In the genomic region with DNA sequence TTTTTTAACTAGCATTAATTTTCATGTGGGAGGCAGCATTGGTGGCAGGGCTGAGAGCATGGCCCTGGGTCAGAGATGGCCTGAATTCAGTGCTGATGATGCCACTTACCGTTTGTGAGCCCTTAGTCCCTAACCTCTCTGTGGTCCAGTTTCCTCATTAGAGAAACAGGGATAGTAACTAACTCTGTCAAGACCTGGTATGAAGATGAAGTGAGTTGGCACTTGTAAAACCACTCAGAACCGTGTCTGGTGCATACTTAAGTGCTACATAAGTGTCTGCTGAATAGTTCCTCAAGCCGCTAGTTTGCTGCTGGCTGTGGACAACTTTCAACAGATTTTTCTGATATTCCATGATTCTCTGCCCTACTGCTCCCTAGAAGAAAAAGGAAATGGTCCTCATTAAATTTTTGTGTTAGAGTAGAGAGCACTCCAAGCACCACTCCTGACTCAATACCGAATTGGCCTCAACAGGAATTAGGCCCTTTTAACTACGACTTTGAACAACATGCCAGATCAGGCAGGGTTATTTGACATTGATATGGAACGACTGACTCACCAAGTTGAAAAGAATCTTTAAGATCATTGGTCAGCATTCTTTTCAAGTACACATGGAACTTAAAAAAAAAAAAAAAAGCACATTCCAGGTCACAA, we compare ENCODE assay signal across 22 cellular contexts.
DNase-seq lines count a peak whose midpoint lies in the region; ATAC-seq, FAIRE-seq and TF ChIP-seq lines count a peak whose summit lies in the region.
"Had no signal": no experiment of that assay in that cellular context is flagged by ENCODE, and none has a peak within 500 bp of the region (broad histone marks: within the 10 kb centered on the region; RNA-seq: fewer than 3 reads in every experiment).

No MANE protein-coding gene starts in this region.

- H3K14ac ChIP-seq in mesenchymal stem cell (ENCODE audit: low read length in 2 of 2), result no peak overlapping the region

- no peak overlapping the region for H3K9ac ChIP-seq in mesenchymal stem cell (ENCODE audit: low read length)

- no peak overlapping the region for H2BK5ac ChIP-seq in mesenchymal stem cell (ENCODE audit: low read depth, low read length, poor library complexity, severe bottlenecking)

- WGBS in mesenchymal stem cell, result 58% methylated on average over 6 of the region's 6 CpGs

- FAIRE-seq in bronchial epithelial cell (lab: Jason Lieb, UNC), result no peak
- FAIRE-seq: A204.1, GM19239, RCC 7860 had no signal

- no peaks in the 10 kb centered on the region for H3K9me3 ChIP-seq in mesenchymal stem cell (ENCODE audit: control insufficient read depth, low read length)
- H3K9me3 ChIP-seq: MG63, prostate gland had no signal

- no peak overlapping the region for H2BK120ac ChIP-seq in mesenchymal stem cell (ENCODE audit: low read depth, low read length)

- H2AK5ac ChIP-seq in mesenchymal stem cell (ENCODE audit: low read length, severe bottlenecking), result no peak overlapping the region

- no peaks in the 10 kb centered on the region for H3K36me3 ChIP-seq in bronchial epithelial cell (ENCODE audit: control insufficient read depth, insufficient read depth, low read length)
- H3K36me3 ChIP-seq in mesenchymal stem cell (ENCODE audit: control insufficient read depth in 1 of 2, insufficient read depth in 2 of 2, low read depth in 1 of 2, low read length in 2 of 2), result no peaks in the 10 kb centered on the region
- H3K36me3 ChIP-seq: MG63, prostate gland had no signal

- no peak overlapping the region for H3K18ac ChIP-seq in mesenchymal stem cell (ENCODE audit: low read depth in 1 of 2, low read length in 2 of 2)

- no peak for ATAC-seq in GM21526 (IDR thresholded peaks at IDR 0.05; ENCODE audit: low FRiP score, unreplicated experiment)

- H3K23ac ChIP-seq in mesenchymal stem cell (ENCODE audit: low read length in 2 of 2), result no peak overlapping the region

- H3K79me1 ChIP-seq in mesenchymal stem cell (replicated peaks; ENCODE audit: low read length, poor library complexity, severe bottlenecking), result no peaks in the 10 kb centered on the region

- H3K27ac ChIP-seq in mesenchymal stem cell (ENCODE audit: low read length, poor library complexity, severe bottlenecking), result no peak overlapping the region
- H3K27ac ChIP-seq: coronary artery, prostate gland had no signal

- no peak overlapping the region for H3K4ac ChIP-seq in mesenchymal stem cell (ENCODE audit: low read depth in 1 of 2, low read length in 2 of 2)

- H2BK12ac ChIP-seq in mesenchymal stem cell (ENCODE audit: low read length in 2 of 2), result no peak overlapping the region

- DNase-seq in AG09309 (ENCODE audit: low read depth) (peak; percentile 24), HS-27A (ENCODE audit: low read depth) (peak; percentile 46), bronchial epithelial cell (ENCODE audit: low read depth) (peak; percentile 76), mesenchymal stem cell (peak; percentile 26)
- no peak for DNase-seq in activated CD4-positive, alpha-beta T cell treated with anti-CD3 and anti-CD28 coated beads for 4 hours
- DNase-seq in activated effector memory CD4-positive, alpha-beta T cell treated with Interleukin-2 at 50 U/mL for 16 hours, result no peak
- DNase-seq in stimulated activated naive CD4-positive, alpha-beta T cell (lab: John Stamatoyannopoulos, UW), result no peak
- DNase-seq: activated CD4-positive, alpha-beta T cell treated with anti-CD3 and anti-CD28 coated beads for 48 hours; activated naive CD4-positive, alpha-beta T cell treated with Interleukin-2 at 50 U/mL for 16 hours; activated T-cell treated with anti-CD3 and anti-CD28 coated beads, Interleukin-2, amount 50 U/mL, for 24 hours; amniotic stem cell; COR-L47; HCEC 1CT; MG63; NCI-H526 treated with DMSO at 0.1 percent for 48 hours; stimulated activated CD4-positive, alpha-beta T cell treated with anti-CD3 and anti-CD28 coated beads, Interleukin-1b, Interleukin-23, amount 100 ng/mL, for 48 hours had no signal

- no peak overlapping the region for H2BK15ac ChIP-seq in mesenchymal stem cell (ENCODE audit: low read depth, poor library complexity, severe bottlenecking)

- no peak overlapping the region for H3K4me3 ChIP-seq in AG09309 (ENCODE audit: control insufficient read depth, low read depth, low read length)
- H3K4me3 ChIP-seq in bronchial epithelial cell (ENCODE audit: low read depth, low read length), result no peak overlapping the region
- H3K4me3 ChIP-seq in mesenchymal stem cell (ENCODE audit: insufficient read depth in 1 of 2, low read depth in 1 of 2, low read length in 2 of 2), result no peak overlapping the region
- H3K4me3 ChIP-seq: coronary artery, MG63, prostate gland had no signal

- TF ChIP-seq CTCF in AG09309 (IDR thresholded peaks at IDR 0.05; ENCODE audit: control insufficient read depth, insufficient read depth, low read depth, low read length, missing control alignments) (no peak), bronchial epithelial cell (IDR thresholded peaks at IDR 0.05; ENCODE audit: insufficient read depth, low read length, severe bottlenecking) (no peak)

- H3K4me2 ChIP-seq in mesenchymal stem cell (ENCODE audit: low read length, poor library complexity, severe bottlenecking), result no peak overlapping the region

- H3K4me1 ChIP-seq in mesenchymal stem cell (ENCODE audit: control insufficient read depth, insufficient read depth, low read depth, low read length), result no peaks in the 10 kb centered on the region
- H3K4me1 ChIP-seq: prostate gland had no signal

- H4K91ac ChIP-seq in mesenchymal stem cell (ENCODE audit: low read length), result no peak overlapping the region

- H3K27me3 ChIP-seq in bronchial epithelial cell (ENCODE audit: control insufficient read depth, insufficient read depth, low read length) (no peaks in the 10 kb centered on the region), mesenchymal stem cell (ENCODE audit: control insufficient read depth in 1 of 2, insufficient read depth in 1 of 2, low read length in 2 of 2) (peaks cover 0 to 3% of the 10 kb centered on the region in 2 experiments)
- H3K27me3 ChIP-seq: MG63 had no signal

- no peak overlapping the region for H2AFZ ChIP-seq in mesenchymal stem cell (ENCODE audit: low read depth, low read length)

- H4K8ac ChIP-seq in mesenchymal stem cell (ENCODE audit: low read length), result no peak overlapping the region

Comparison
In these comparisons a context has a peak if more than half of its experiments do, and no peak if none do; other contexts are left out.
1. DNase-seq: peak in AG09309 (single experiment), HS-27A (single experiment), bronchial epithelial cell (single experiment) and mesenchymal stem cell (single experiment); none in activated CD4-positive, alpha-beta T cell treated with anti-CD3 and anti-CD28 coated beads for 4 hours (0 of 2), activated effector memory CD4-positive, alpha-beta T cell treated with Interleukin-2 at 50 U/mL for 16 hours (single experiment) and stimulated activated naive CD4-positive, alpha-beta T cell (0 of 6).